Comparison of ENCODE assay signal across 19 cellular contexts in the genomic region with DNA sequence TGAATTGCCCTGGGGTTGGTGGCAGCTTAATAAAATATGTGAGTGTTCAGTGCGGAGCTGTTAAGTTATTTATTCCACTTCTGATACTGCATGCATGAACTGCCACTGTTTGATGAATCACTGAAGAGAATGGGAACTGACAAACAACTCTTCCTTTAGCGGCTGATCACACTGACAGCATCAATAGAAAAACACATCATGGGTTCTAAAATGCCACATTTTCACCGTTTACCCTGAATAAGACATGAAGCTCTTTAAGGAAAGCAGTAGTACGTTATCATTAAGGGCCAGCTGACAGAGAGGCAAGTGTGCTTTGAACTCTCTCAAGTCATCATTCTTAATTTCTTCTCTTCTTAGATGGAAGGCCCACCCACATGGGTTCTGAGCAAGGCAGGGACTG.
"Had no signal": no experiment of that assay in that cellular context is flagged by ENCODE, and none has a peak within 500 bp of the region (broad histone marks: within the 10 kb centered on the region; RNA-seq: fewer than 3 reads in every experiment).

No MANE protein-coding gene starts in this region.

- H3K4me1 ChIP-seq: Peyer's patch, SJSA1 had no signal

- H2AFZ ChIP-seq: PC-9 had no signal

- H3K36me3 ChIP-seq: MG63, Peyer's patch, SJSA1 had no signal

- ATAC-seq: Right ventricle myocardium inferior had no signal

- H3K4me2 ChIP-seq: PC-9 had no signal

- H3K9me3 ChIP-seq: MG63, Peyer's patch, SJSA1 had no signal

- H3K27me3 ChIP-seq: MG63, Peyer's patch, SJSA1 had no signal

- DNase-seq: KG1, MG63, NCI-H1092, NCI-H1105 treated with DMSO at 0.1 percent for 48 hours, NCI-H1417 treated with DMSO at 0.1 percent for 48 hours, NCI-H146, NCI-H1694 treated with DMSO at 0.1 percent for 48 hours, NCI-H1930, NCI-H2081, NCI-H2107, NCI-H2227 treated with DMSO at 0.1 percent for 48 hours, NCI-H526 treated with DMSO at 0.1 percent for 48 hours, NCI-H748 treated with DMSO at 0.1 percent for 48 hours, PC-9, Peyer's patch, SHP77 treated with DMSO at 0.1 percent for 48 hours had no signal

- H3K4me3 ChIP-seq: MG63, PC-9, Peyer's patch, SJSA1, SK-N-MC had no signal

- H3K27ac ChIP-seq: PC-9, Peyer's patch, SJSA1, SK-N-MC had no signal
